ENCODE assay signal across 9 cellular contexts in genomic region chr20:46255440-46256104, GRCh38. TPM values are rescaled to one million over a fixed set of nuclear protein-coding genes. Genes with fewer than 3 reads are reported as not detected.
A peak's percentile ranks its signal among the peaks of the same experiment; 100 is the strongest.
DNase-seq lines count a peak whose midpoint lies in the region; FAIRE-seq and TF ChIP-seq lines count a peak whose summit lies in the region.
"Had no signal": no experiment of that assay in that cellular context is flagged by ENCODE, and none has a peak within 500 bp of the region (broad histone marks: within the 10 kb centered on the region; RNA-seq: fewer than 3 reads in every experiment).

No MANE protein-coding gene starts in this region.

- no peaks in the 10 kb centered on the region for H3K9me3 Mint-ChIP-seq in glutamatergic neuron (ENCODE audit: unreplicated experiment)

- peaks cover 8% of the 10 kb centered on the region for H3K4me1 Mint-ChIP-seq in glutamatergic neuron (ENCODE audit: low read depth, unreplicated experiment)

- WGBS in hepatocyte (ENCODE audit: low lambda C conversion rate, missing lambda C conversion rate): 73% methylated on average over 8 of the region's 8 CpGs
- WGBS in smooth muscle cell (ENCODE audit: low lambda C conversion rate): 88% methylated on average over 8 of the region's 8 CpGs

- H4K20me1 ChIP-seq in hepatocyte (ENCODE audit: insufficient read depth, poor library complexity, severe bottlenecking): no peaks in the 10 kb centered on the region
- no peaks in the 10 kb centered on the region for H4K20me1 ChIP-seq in smooth muscle cell (ENCODE audit: low read depth)

- H3K36me3 Mint-ChIP-seq in glutamatergic neuron (ENCODE audit: unreplicated experiment): no peaks in the 10 kb centered on the region

- TF ChIP-seq CTCF in hepatocyte (IDR thresholded peaks at IDR 0.05; ENCODE audit: poor library complexity): no peak
- no peak for TF ChIP-seq CTCF in smooth muscle cell (IDR thresholded peaks at IDR 0.05; ENCODE audit: borderline replicate concordance, insufficient read depth, poor library complexity, severe bottlenecking)
- TF ChIP-seq CTCF in glutamatergic neuron (IDR thresholded peaks at IDR 0.05; ENCODE audit: partially characterized antibody, unreplicated experiment): no peak

- H3K27ac ChIP-seq in hepatocyte: no peak overlapping the region
- H3K27ac ChIP-seq in smooth muscle cell (ENCODE audit: low read depth): no peak overlapping the region

- H2AFZ ChIP-seq in hepatocyte: no peak overlapping the region
- no peak overlapping the region for H2AFZ ChIP-seq in smooth muscle cell (ENCODE audit: low read depth)

- no peak overlapping the region for H3K4me3 ChIP-seq in hepatocyte
- H3K4me3 ChIP-seq in smooth muscle cell: no peak overlapping the region

- no peak overlapping the region for H3K4me3 Mint-ChIP-seq in glutamatergic neuron (ENCODE audit: unreplicated experiment)

- H3K27me3 ChIP-seq in hepatocyte (peaks cover 48% of the 10 kb centered on the region), smooth muscle cell (ENCODE audit: low read depth) (peaks cover 87% of the 10 kb centered on the region)

- FAIRE-seq in urothelium cell line (lab: Jason Lieb, UNC): peak; percentile 99

- DNase-seq in Ammon's horn (ENCODE audit: low spot score) (peak; percentile 57), NAMALWA (ENCODE audit: low spot score) (peak; percentile 22), SHP77 treated with DMSO at 0.1 percent for 48 hours (lab: John Stamatoyannopoulos, UW) (peak; percentile 60), hepatocyte (ENCODE audit: low spot score) (peak; percentile 75), urothelium cell line (ENCODE audit: low spot score) (peak; percentile 98), smooth muscle cell (lab: John Stamatoyannopoulos, UW; ENCODE audit: unreplicated experiment) (no peak), glutamatergic neuron (no peak)
- DNase-seq in activated CD8-positive, alpha-beta memory T cell treated with anti-CD3 and anti-CD28 coated beads, Interleukin-2, amount 50 U/mL, for 48 hours: no peak

- H3K4me1 ChIP-seq in hepatocyte (ENCODE audit: insufficient read depth) (no peaks in the 10 kb centered on the region), smooth muscle cell (ENCODE audit: low read depth) (no peaks in the 10 kb centered on the region)

- no peak overlapping the region for H3K9ac ChIP-seq in smooth muscle cell (ENCODE audit: low read depth)

- H3K27me3 Mint-ChIP-seq in glutamatergic neuron (ENCODE audit: unreplicated experiment): peaks cover 19% of the 10 kb centered on the region

- no peaks in the 10 kb centered on the region for H3F3A ChIP-seq in smooth muscle cell (ENCODE audit: low read depth)

- H3K36me3 ChIP-seq in hepatocyte (replicated peaks; ENCODE audit: insufficient read depth, low read depth) (no peaks in the 10 kb centered on the region), smooth muscle cell (ENCODE audit: low read depth) (no peaks in the 10 kb centered on the region)

- H3K4me2 ChIP-seq in hepatocyte (no peak overlapping the region), smooth muscle cell (no peak overlapping the region)

- H3K79me2 ChIP-seq in hepatocyte (no peaks in the 10 kb centered on the region), smooth muscle cell (ENCODE audit: low read depth) (no peaks in the 10 kb centered on the region)

- no peaks in the 10 kb centered on the region for H3K9me3 ChIP-seq in hepatocyte (ENCODE audit: low read depth)
- no peaks in the 10 kb centered on the region for H3K9me3 ChIP-seq in smooth muscle cell (replicated peaks; ENCODE audit: low read depth)

- no peaks in the 10 kb centered on the region for H3K9me2 ChIP-seq in hepatocyte (replicated peaks; ENCODE audit: insufficient read depth)

- H3K27ac Mint-ChIP-seq in glutamatergic neuron (ENCODE audit: unreplicated experiment): no peak overlapping the region

RNA-seq across cellular contexts. Expression of gene CDH22, which starts 52.7 kb away (rescaled TPM):
- total RNA-seq in hepatocyte (not detected in 2 replicates), smooth muscle cell (not detected in 2 replicates), glutamatergic neuron (ENCODE audit: unreplicated experiment) (7.9 TPM)
- polyA plus RNA-seq in hepatocyte (0.15 TPM in 1 of 2 replicates, not detected in the other), smooth muscle cell (not detected in 2 replicates)
- total RNA-seq: fibroblast of lung had no signal
- polyA plus RNA-seq: fibroblast of lung had no signal

Comparison
In these comparisons a context has a peak if more than half of its experiments do, and no peak if none do; other contexts are left out.
1. DNase-seq: peak in Ammon's horn (single experiment), NAMALWA (single experiment), SHP77 treated with DMSO at 0.1 percent for 48 hours (single experiment), hepatocyte (single experiment) and urothelium cell line (single experiment); none in activated CD8-positive, alpha-beta memory T cell treated with anti-CD3 and anti-CD28 coated beads, Interleukin-2, amount 50 U/mL, for 48 hours (single experiment), smooth muscle cell (single experiment) and glutamatergic neuron (single experiment).